In the genomic region with DNA sequence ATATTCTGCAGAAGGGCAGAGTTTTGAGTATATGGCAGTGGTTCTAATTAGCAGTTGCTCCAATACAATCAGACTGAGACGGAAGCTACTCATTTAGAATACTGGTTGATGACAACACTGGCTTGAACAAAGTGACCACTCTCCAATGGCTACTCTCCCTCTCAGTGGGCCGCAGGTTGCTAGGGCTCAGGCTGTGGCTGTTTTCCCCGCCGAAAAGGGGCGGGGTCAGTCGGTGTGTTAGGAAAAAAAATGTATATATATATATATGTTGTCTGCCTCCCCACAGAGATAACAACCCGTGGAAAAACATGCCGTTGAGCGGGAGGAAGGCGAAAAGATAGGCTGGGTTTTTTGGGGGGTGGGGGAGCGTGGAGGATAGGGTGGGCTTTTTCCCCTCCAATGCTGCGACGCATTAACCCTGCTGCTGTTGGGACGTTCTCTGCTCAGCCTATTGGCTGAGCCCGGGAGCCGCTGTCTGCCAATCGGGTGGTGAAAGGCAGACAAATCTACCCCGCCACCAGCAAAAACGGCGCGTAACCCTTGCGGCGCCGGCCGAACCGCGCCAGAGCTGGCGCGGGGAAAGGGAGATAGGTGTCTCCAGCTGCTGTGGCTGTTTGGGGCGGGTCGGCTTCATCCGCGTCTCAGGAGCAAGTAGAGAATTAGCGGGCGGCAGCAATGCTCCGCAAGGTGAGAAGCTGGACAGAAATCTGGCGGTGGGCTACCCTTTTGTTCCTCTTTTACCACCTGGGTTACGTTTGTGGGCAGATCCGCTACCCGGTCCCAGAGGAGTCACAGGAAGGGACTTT, we compare ENCODE assay signal across 8 cellular contexts. TPM values are rescaled to one million over a fixed set of nuclear protein-coding genes. Genes with fewer than 3 reads are reported as not detected.
DNase-seq lines count a peak whose midpoint lies in the region; ATAC-seq and TF ChIP-seq lines count a peak whose summit lies in the region.

Gene PCDHGC4 (plus strand): TSS at position 532 of the 806 bp plus-strand sequence. CDS start 144 bp downstream, at position 676.

- H3K4me3 ChIP-seq in HUES64 (ENCODE audit: low read length) (peak within 1 kb of the TSS; percentile 78), left lung (peak within 1 kb of the TSS in 1 of 2 donors; percentile 13), tibial artery (peak within 1 kb of the TSS; percentile 45 to 55)

- intact Hi-C loops in left lung (cut with DNase I) (no loop called here), tibial artery (cut with DNase I; ENCODE audit: low total_unique reads) (no loop called here)

- H3K36me3 ChIP-seq in HUES64 (ENCODE audit: insufficient read depth, low read length) (peaks cover 2% of the 10 kb centered on the region; the same call in 1 of the 2 replicates), left lung (peaks cover 0 to 15% of the 10 kb centered on the region in 2 donors), tibial artery (peaks cover 0 to 10% (median 1%) of the 10 kb centered on the region in 3 donors)

- TF ChIP-seq CTCF in left lung (IDR thresholded peaks at IDR 0.05) (no peak), tibial artery (IDR thresholded peaks at IDR 0.05) (no peak)

- peaks cover 19% of the 10 kb centered on the region for H3K27me3 ChIP-seq in HUES64 (ENCODE audit: insufficient read depth, low read length)
- peaks cover 10 to 72% of the 10 kb centered on the region in 2 donors for H3K27me3 ChIP-seq in left lung
- H3K27me3 ChIP-seq in tibial artery: no peaks in the 10 kb centered on the region

- peak; percentile 21 for DNase-seq in AG08396 (ENCODE audit: low spot score)
- peak in 33 of 61 donors; percentile 24 to 83 (median 49) for DNase-seq in caudate nucleus (lab: John Stamatoyannopoulos, UW)
- no peak for DNase-seq in left lung
- no peak for DNase-seq in tibial artery
- no peak for DNase-seq in NCI-H748 (lab: John Stamatoyannopoulos, UW; ENCODE audit: unreplicated experiment)
- no peak for DNase-seq in NCI-H2196 (lab: John Stamatoyannopoulos, UW; ENCODE audit: unreplicated experiment)
- no peak for DNase-seq in effector CD4-positive, alpha-beta T cell

- H3K9ac ChIP-seq in HUES64 (ENCODE audit: low read depth, low read length): peak within 1 kb of the TSS; percentile 62

- ATAC-seq in left lung: peak; percentile 38

- peaks cover 14% of the 10 kb centered on the region for H3K4me1 ChIP-seq in HUES64 (ENCODE audit: insufficient read depth, low read length)
- peaks cover 7 to 10% of the 10 kb centered on the region in 2 donors for H3K4me1 ChIP-seq in left lung
- peaks cover 0 to 50% (median 31%) of the 10 kb centered on the region in 4 donors for H3K4me1 ChIP-seq in tibial artery

- H3K27ac ChIP-seq in HUES64 (ENCODE audit: low read depth, low read length) (peak within 1 kb of the TSS; percentile 3; the same call in 1 of the 2 replicates), caudate nucleus (ENCODE audit: low read depth, low read length) (peak within 1 kb of the TSS; percentile 44), left lung (no peak within 1 kb of the TSS), tibial artery (peak within 1 kb of the TSS; percentile 6 to 29)

- WGBS in HUES64: 3% methylated on average over 38 of the region's 40 CpGs

- H3K9me3 ChIP-seq in HUES64 (ENCODE audit: insufficient read depth, low read depth, low read length) (no peaks in the 10 kb centered on the region), left lung (no peaks in the 10 kb centered on the region), tibial artery (no peaks in the 10 kb centered on the region)

RNA-seq across cellular contexts. Expression of gene PCDHGC4, which starts in this region (rescaled TPM):
- 16.4 TPM for polyA plus RNA-seq in HUES64 (2013, experiment 1 of 2)
- polyA plus RNA-seq in HUES64 (2013, experiment 2 of 2): 20.7 TPM
- 1 to 10 TPM in 1 of 2 donors, under 1 TPM in 1; 0.79 to 2.5 TPM for total RNA-seq in left lung

Comparison
In these comparisons a context has a peak if more than half of its experiments do, and no peak if none do; other contexts are left out.
1. DNase-seq: peak in AG08396 (single experiment) and caudate nucleus (33 of 61); none in left lung (0 of 2), tibial artery (0 of 2), NCI-H748 (single experiment), NCI-H2196 (single experiment) and effector CD4-positive, alpha-beta T cell (single experiment).
2. H3K27ac ChIP-seq: peak in HUES64 (single experiment), caudate nucleus (single experiment) and tibial artery (2 of 2); none in left lung (0 of 2).